In genomic region chr4:3494501-3494900, GRCh38 we compare ENCODE assay signal across 25 cellular contexts. TPM values are rescaled to one million over a fixed set of nuclear protein-coding genes. Genes with fewer than 3 reads are reported as not detected.
"Had no signal": no experiment of that assay in that cellular context is flagged by ENCODE, and none has a peak within 500 bp of the region (broad histone marks: within the 10 kb centered on the region; RNA-seq: fewer than 3 reads in every experiment).

No MANE protein-coding gene starts in this region.

- H3K27ac ChIP-seq: psoas muscle, sigmoid colon, thoracic aorta, uterus had no signal

- H3K4me3 Mint-ChIP-seq: activated CD8-positive, alpha-beta memory T cell treated with anti-CD3 and anti-CD28 coated beads, Interleukin-2, amount 10 ng/mL, durations not matched to agents 7 days and 5 days; activated naive CD4-positive, alpha-beta T cell treated with anti-CD3 and anti-CD28 coated beads, Interleukin-2, amount 50 U/mL, for 24 hours; activated T-cell treated with anti-CD3 and anti-CD28 coated beads, Interleukin-2, amount 50 U/mL, for 24 hours; dendritic cell treated with granulocyte-macrophage colony-stimulating factor and Interleukin-4, amounts not matched to agents 40 ng/mL and 50 ng/mL, for 4 days; natural killer cell; stimulated activated naive CD8-positive, alpha-beta T cell treated with anti-CD3 and anti-CD28 coated beads, Interleukin-15, Interleukin-2, amounts not matched to agents 100 ng/mL and 50 ng/mL, for 24 hours had no signal

- ATAC-seq: activated CD4-positive, CD25-positive, alpha-beta regulatory T cell treated with anti-CD3 and anti-CD28 coated beads, Interleukin-2, amount 50 U/mL, for 24 hours; activated CD8-positive, alpha-beta memory T cell treated with anti-CD3 and anti-CD28 coated beads, Interleukin-2, amount 10 ng/mL, durations not matched to agents 7 days and 5 days had no signal

- H3K9me3 Mint-ChIP-seq: activated naive CD4-positive, alpha-beta T cell treated with anti-CD3 and anti-CD28 coated beads, Interleukin-2, amount 50 U/mL, for 24 hours; activated T-cell treated with anti-CD3 and anti-CD28 coated beads, Interleukin-2, amount 50 U/mL, for 24 hours; dendritic cell treated with granulocyte-macrophage colony-stimulating factor and Interleukin-4, amounts not matched to agents 40 ng/mL and 50 ng/mL, for 4 days; natural killer cell; stimulated activated naive CD8-positive, alpha-beta T cell treated with anti-CD3 and anti-CD28 coated beads, Interleukin-15, Interleukin-2, amounts not matched to agents 100 ng/mL and 50 ng/mL, for 24 hours had no signal

- H3K36me3 ChIP-seq: sigmoid colon, uterus had no signal

- H3K4me1 Mint-ChIP-seq: activated CD8-positive, alpha-beta memory T cell treated with anti-CD3 and anti-CD28 coated beads, Interleukin-2, amount 10 ng/mL, durations not matched to agents 7 days and 5 days; activated naive CD4-positive, alpha-beta T cell treated with anti-CD3 and anti-CD28 coated beads, Interleukin-2, amount 50 U/mL, for 24 hours had no signal

- H3K4me3 ChIP-seq: lung, psoas muscle, sigmoid colon, thoracic aorta, uterus had no signal

- H3K4me1 ChIP-seq: psoas muscle, sigmoid colon, uterus had no signal

- H3K27ac Mint-ChIP-seq: activated CD8-positive, alpha-beta memory T cell treated with anti-CD3 and anti-CD28 coated beads, Interleukin-2, amount 10 ng/mL, durations not matched to agents 7 days and 5 days; activated naive CD4-positive, alpha-beta T cell treated with anti-CD3 and anti-CD28 coated beads, Interleukin-2, amount 50 U/mL, for 24 hours; activated T-cell treated with anti-CD3 and anti-CD28 coated beads, Interleukin-2, amount 50 U/mL, for 24 hours; dendritic cell treated with granulocyte-macrophage colony-stimulating factor and Interleukin-4, amounts not matched to agents 40 ng/mL and 50 ng/mL, for 4 days; natural killer cell; stimulated activated naive CD8-positive, alpha-beta T cell treated with anti-CD3 and anti-CD28 coated beads, Interleukin-15, Interleukin-2, amounts not matched to agents 100 ng/mL and 50 ng/mL, for 24 hours had no signal

- H3K9me3 ChIP-seq: psoas muscle, sigmoid colon, thoracic aorta, uterus had no signal

- H3K36me3 Mint-ChIP-seq: activated CD8-positive, alpha-beta memory T cell treated with anti-CD3 and anti-CD28 coated beads, Interleukin-2, amount 10 ng/mL, durations not matched to agents 7 days and 5 days; activated naive CD4-positive, alpha-beta T cell treated with anti-CD3 and anti-CD28 coated beads, Interleukin-2, amount 50 U/mL, for 24 hours; brain; natural killer cell had no signal

- DNase-seq: activated CD8-positive, alpha-beta memory T cell treated with anti-CD3 and anti-CD28 coated beads, Interleukin-2, amount 10 ng/mL, durations not matched to agents 7 days and 5 days; activated effector memory CD4-positive, alpha-beta T cell treated with Interleukin-2 at 50 U/mL for 16 hours; activated T-cell treated with anti-CD3 and anti-CD28 coated beads, Interleukin-2, amount 50 U/mL, for 24 hours; amniotic stem cell; cerebellar nuclear complex; erythroblast; hippocampal formation; kidney glomerular epithelial cell; midbrain; natural killer cell; psoas muscle; sigmoid colon; stimulated activated CD4-positive, alpha-beta T cell treated with anti-CD3 and anti-CD28 coated beads, Interleukin-2, amount 100 ng/mL, for 48 hours; stimulated activated CD8-positive, alpha-beta memory T cell treated with anti-CD3 and anti-CD28 coated beads, Interleukin-4, amount 100 ng/mL, for 48 hours; uterus had no signal

RNA-seq across cellular contexts. Expression of gene DOK7, which starts 31.4 kb away (rescaled TPM):
- total RNA-seq: activated CD8-positive, alpha-beta memory T cell treated with anti-CD3 and anti-CD28 coated beads, Interleukin-2, amount 10 ng/mL, durations not matched to agents 7 days and 5 days; glomerular endothelial cell; osteoblast; T-helper 1 cell treated with Interleukin-12 subunit alpha and Interleukin-12 subunit beta and Interleukin-4 antibody, amounts not matched to agents 30 ng/mL and 1 ng/mL, for 36 hours had no signal

RNA-seq across cellular contexts. Expression of gene HGFAC, which starts 52.7 kb away (rescaled TPM):
- total RNA-seq: activated CD8-positive, alpha-beta memory T cell treated with anti-CD3 and anti-CD28 coated beads, Interleukin-2, amount 10 ng/mL, durations not matched to agents 7 days and 5 days; osteoblast; T-helper 1 cell treated with Interleukin-12 subunit alpha and Interleukin-12 subunit beta and Interleukin-4 antibody, amounts not matched to agents 30 ng/mL and 1 ng/mL, for 36 hours had no signal
